ENCODE assay signal across 9 cellular contexts in the genomic region with DNA sequence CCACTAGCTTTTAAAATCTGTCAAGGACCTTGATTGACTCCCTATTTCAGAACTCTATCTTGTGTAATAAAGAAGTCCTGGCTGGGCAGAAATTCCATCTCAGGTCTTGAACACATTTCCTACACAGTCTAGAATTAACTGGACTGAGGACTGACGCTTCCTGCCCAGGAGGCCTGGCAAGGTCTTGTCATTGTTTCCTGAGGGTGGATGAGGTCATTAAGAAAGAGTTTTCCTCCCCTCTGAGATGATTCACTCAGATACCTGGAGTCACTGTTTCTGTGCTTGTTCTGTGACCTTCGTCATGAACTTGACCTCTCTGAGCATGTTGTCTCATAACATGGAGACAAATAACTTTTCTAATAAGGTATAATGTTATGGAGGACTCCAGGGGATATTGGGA. TPM values are rescaled to one million over a fixed set of nuclear protein-coding genes. Genes with fewer than 3 reads are reported as not detected.
A peak's percentile ranks its signal among the peaks of the same experiment; 100 is the strongest.
DNase-seq lines count a peak whose midpoint lies in the region; ATAC-seq, FAIRE-seq and TF ChIP-seq lines count a peak whose summit lies in the region.
"Had no signal": no experiment of that assay in that cellular context is flagged by ENCODE, and none has a peak within 500 bp of the region (broad histone marks: within the 10 kb centered on the region; RNA-seq: fewer than 3 reads in every experiment).

No MANE protein-coding gene starts in this region.

- H3K4me1 ChIP-seq in heart left ventricle: peaks cover 0 to 53% (median 23%) of the 10 kb centered on the region in 12 donors
- H3K4me1 ChIP-seq in right lobe of liver: peaks cover 0 to 8% (median 0%) of the 10 kb centered on the region in 4 donors

- DNase-seq in heart left ventricle: no peak
- no peak for DNase-seq in Right ventricle myocardium inferior (ENCODE audit: missing footprints)
- peak; percentile 84 for DNase-seq in glomerular visceral epithelial cell (ENCODE audit: extremely low spot score)
- DNase-seq in urothelium cell line (ENCODE audit: low spot score): peak; percentile 38
- no peak for DNase-seq in coronary artery (ENCODE audit: low spot score)
- no peak for DNase-seq in right lobe of liver

- H3K4me3 ChIP-seq in heart left ventricle (no peak overlapping the region), SU-DHL-6 (ENCODE audit: insufficient read depth, low read length, poor library complexity, severe bottlenecking) (no peak overlapping the region), coronary artery (no peak overlapping the region), right lobe of liver (no peak overlapping the region)
- H3K4me3 ChIP-seq: cardiac muscle cell had no signal

- peaks cover 0 to 53% (median 32%) of the 10 kb centered on the region in 9 donors for H3K36me3 ChIP-seq in heart left ventricle
- peaks cover 28% of the 10 kb centered on the region for H3K36me3 ChIP-seq in SU-DHL-6 (ENCODE audit: low read length)
- H3K36me3 ChIP-seq in right lobe of liver: peaks cover 0 to 25% (median 6%) of the 10 kb centered on the region in 4 donors

- peaks cover 14% of the 10 kb centered on the region for H4K20me1 ChIP-seq in SU-DHL-6 (ENCODE audit: low read depth, low read length)

- intact Hi-C loops in heart left ventricle (cut with DNase I): loop anchor here (2.0 to 10.0 kb wide), 21 partner anchors 62 to 642 kb away; a partner anchor contains a TSS
- intact Hi-C loops in Right ventricle myocardium inferior (cut with DNase I): loop anchor here (2.0 to 5.0 kb wide), 3 partner anchors 226 to 640 kb away; no protein-coding TSS in a partner anchor
- intact Hi-C loops in right lobe of liver (cut with DNase I): loop anchor here in 1 of 2 donors (5.0 to 10.0 kb wide), 2 partner anchors 200 to 442 kb away; no protein-coding TSS in a partner anchor

- H2AFZ ChIP-seq in SU-DHL-6 (ENCODE audit: low read depth, low read length, severe bottlenecking): no peak overlapping the region

- H3K27ac ChIP-seq in heart left ventricle (peak overlapping the region in 7 of 12 donors; percentile 11 to 46 (median 21)), SU-DHL-6 (ENCODE audit: low read depth, low read length) (peak overlapping the region; percentile 2; the same call in 1 of the 2 replicates), coronary artery (no peak overlapping the region), right lobe of liver (no peak overlapping the region)
- H3K27ac ChIP-seq: cardiac muscle cell had no signal

- WGBS in heart left ventricle, 4 donors: 42 to 67% (median 60%) methylated on average over 2 of the region's 2 CpGs
- 78% methylated on average over 1 of the region's 2 CpGs for WGBS in right lobe of liver (ENCODE audit: insufficient coverage, low coverage, low lambda C conversion rate, missing lambda C conversion rate)

- H3K27me3 ChIP-seq in heart left ventricle (no peaks in the 10 kb centered on the region), SU-DHL-6 (ENCODE audit: low read length) (no peaks in the 10 kb centered on the region), right lobe of liver (no peaks in the 10 kb centered on the region)
- H3K27me3 ChIP-seq: cardiac muscle cell had no signal

- TF ChIP-seq POLR2A in heart left ventricle (IDR thresholded peaks at IDR 0.05) (no peak), right lobe of liver (IDR thresholded peaks at IDR 0.05) (no peak)

- H3K79me2 ChIP-seq in SU-DHL-6 (ENCODE audit: insufficient read depth, low read length): peaks cover 78% of the 10 kb centered on the region

- peaks cover 28% of the 10 kb centered on the region for H3F3A ChIP-seq in SU-DHL-6 (ENCODE audit: insufficient read depth)

- H3K9me3 ChIP-seq in heart left ventricle (no peaks in the 10 kb centered on the region), SU-DHL-6 (ENCODE audit: insufficient read depth, low read length) (no peaks in the 10 kb centered on the region), right lobe of liver (no peaks in the 10 kb centered on the region)

- ATAC-seq in heart left ventricle (peak in 3 of 4 donors; percentile 14 to 68 (median 16)), Right ventricle myocardium inferior (no peak), GM19351 (IDR thresholded peaks at IDR 0.05; ENCODE audit: unreplicated experiment) (no peak), right lobe of liver (no peak)

- TF ChIP-seq CTCF in heart left ventricle (IDR thresholded peaks at IDR 0.05): no peak
- no peak for TF ChIP-seq CTCF in SU-DHL-6 (IDR thresholded peaks at IDR 0.05; ENCODE audit: insufficient read depth, low read length, poor library complexity, severe bottlenecking)
- TF ChIP-seq CTCF in coronary artery (IDR thresholded peaks at IDR 0.05): no peak
- no peak for TF ChIP-seq CTCF in right lobe of liver (IDR thresholded peaks at IDR 0.05)

- no peak overlapping the region for H3K9ac ChIP-seq in SU-DHL-6 (ENCODE audit: low read length)

- no peaks in the 10 kb centered on the region for H3K9me2 ChIP-seq in SU-DHL-6 (replicated peaks; ENCODE audit: insufficient read depth, low read length)

- no peak for FAIRE-seq in urothelium cell line (lab: Jason Lieb, UNC)

- no peak overlapping the region for H3K4me2 ChIP-seq in SU-DHL-6 (ENCODE audit: low read depth, low read length, poor library complexity, severe bottlenecking)

RNA-seq across cellular contexts. Expression of a gene that starts 10.0 kb away (rescaled TPM):
- 10 to 100 TPM; 12.6 to 27.3 (median 19.4) TPM for total RNA-seq in heart left ventricle
- 1 to 10 TPM; 5.4 to 6.6 TPM for polyA plus RNA-seq in heart left ventricle
- total RNA-seq in Right ventricle myocardium inferior: 20.4 TPM
- 10 to 100 TPM; 18.1 to 23.7 (median 20.5) TPM for total RNA-seq in right lobe of liver

Comparison
In these comparisons a context has a peak if more than half of its experiments do, and no peak if none do; other contexts are left out.
1. ATAC-seq: peak in heart left ventricle (3 of 4); none in Right ventricle myocardium inferior (single experiment), GM19351 (single experiment) and right lobe of liver (0 of 4).
2. DNase-seq: peak in glomerular visceral epithelial cell (single experiment) and urothelium cell line (single experiment); none in heart left ventricle (0 of 5), Right ventricle myocardium inferior (single experiment), coronary artery (single experiment) and right lobe of liver (0 of 3).
3. H3K27ac ChIP-seq: peak in heart left ventricle (7 of 12) and SU-DHL-6 (single experiment); none in coronary artery (0 of 2) and right lobe of liver (0 of 3).